ENCODE assay signal across 8 cellular contexts in the genomic region with DNA sequence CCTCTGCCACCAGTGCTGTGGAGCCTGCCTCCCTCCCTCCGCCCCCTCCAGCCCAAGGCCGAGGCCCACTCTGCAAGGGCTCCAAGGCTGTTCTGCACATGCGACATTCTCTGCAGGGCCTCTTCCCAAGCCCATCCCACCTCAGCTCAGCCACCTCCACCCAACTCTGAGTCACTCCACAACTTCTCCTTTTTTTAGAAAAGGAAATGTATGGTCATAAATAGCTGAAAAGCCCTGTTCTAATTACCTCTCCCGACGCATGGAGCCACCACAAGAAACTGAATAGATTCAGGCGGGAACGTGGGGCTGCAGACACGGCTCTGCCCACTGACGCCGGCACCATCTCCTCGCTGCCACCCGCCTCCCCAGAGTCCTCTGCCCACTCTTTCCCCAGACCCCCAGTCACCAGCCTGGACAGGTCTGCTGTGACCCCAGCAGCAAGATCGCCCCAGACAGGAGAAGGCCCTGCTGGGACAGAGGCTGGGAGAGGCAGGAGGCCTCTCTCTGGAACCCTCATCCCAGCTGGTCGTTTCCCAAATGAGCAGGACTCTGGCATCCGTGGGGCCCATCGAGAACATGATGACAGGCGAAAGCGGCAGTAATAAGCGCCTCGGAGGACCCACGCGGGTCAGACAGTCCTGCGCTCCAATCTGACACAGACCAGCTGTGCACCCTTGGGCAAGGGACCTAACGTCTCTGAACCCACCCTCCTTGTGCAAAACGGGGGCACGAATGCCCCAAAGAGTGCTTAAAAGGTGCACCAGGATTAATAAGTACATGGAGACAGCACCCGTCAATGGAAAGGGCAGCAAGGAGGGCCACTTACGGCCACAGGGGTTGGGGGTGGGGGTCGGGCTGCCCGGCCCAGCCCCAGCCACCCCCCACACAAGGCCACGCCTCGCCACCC.
A peak's percentile ranks its signal among the peaks of the same experiment; 100 is the strongest.
DNase-seq lines count a peak whose midpoint lies in the region; ATAC-seq and TF ChIP-seq lines count a peak whose summit lies in the region.

No MANE protein-coding gene starts in this region.

- POLR2A ChIA-PET in activated CD4-positive, alpha-beta T cell treated with anti-CD3 and anti-CD28 coated beads, Interleukin-2, amount 10 ng/mL, durations not matched to agents 7 days and 5 days (lab: Charles Lee) = no interaction called here

- CTCF ChIA-PET in activated CD4-positive, alpha-beta T cell treated with anti-CD3 and anti-CD28 coated beads, Interleukin-2, amount 10 ng/mL, durations not matched to agents 7 days and 5 days (lab: Charles Lee) = interaction anchor here (1.1 to 1.2 kb wide), 2 partner anchors 11 to 21 kb away, joined by 3 to 4 read pairs; no protein-coding TSS in a partner anchor

- no peak for TF ChIP-seq CTCF in epithelial cell of esophagus (IDR thresholded peaks at IDR 0.05; ENCODE audit: insufficient read depth, low read depth, low read length, missing control alignments)

- H3K9me3 Mint-ChIP-seq in natural killer cell treated with Interleukin-12 subunit alpha and Interleukin-12 subunit beta and Interleukin-15 and Interleukin-18, amount 100 ng/mL, for 72 hours = no peaks in the 10 kb centered on the region
- peaks cover 1% of the 10 kb centered on the region for H3K9me3 Mint-ChIP-seq in activated CD4-positive, alpha-beta T cell treated with anti-CD3 and anti-CD28 coated beads, Interleukin-2, amount 10 ng/mL, durations not matched to agents 7 days and 5 days
- H3K9me3 Mint-ChIP-seq in activated T-helper 2 cell treated with anti-CD3 and anti-CD28 coated beads, Interferon-gamma antibody, Interleukin-2, Interleukin-4, amounts not matched to agents 10 μg/mL and 5 μg/mL and 100 μg/mL, durations not matched to agents 14 hours and 24 hours and 36 hours = peaks cover 2% of the 10 kb centered on the region

- peaks cover 2% of the 10 kb centered on the region for H3K36me3 Mint-ChIP-seq in natural killer cell treated with Interleukin-12 subunit alpha and Interleukin-12 subunit beta and Interleukin-15 and Interleukin-18, amount 100 ng/mL, for 72 hours
- H3K36me3 Mint-ChIP-seq in activated CD4-positive, alpha-beta T cell treated with anti-CD3 and anti-CD28 coated beads, Interleukin-2, amount 10 ng/mL, durations not matched to agents 7 days and 5 days (ENCODE audit: low read depth) = peaks cover 6% of the 10 kb centered on the region
- H3K36me3 Mint-ChIP-seq in activated T-helper 2 cell treated with anti-CD3 and anti-CD28 coated beads, Interferon-gamma antibody, Interleukin-2, Interleukin-4, amounts not matched to agents 10 μg/mL and 5 μg/mL and 100 μg/mL, durations not matched to agents 14 hours and 24 hours and 36 hours (ENCODE audit: low read depth) = peaks cover 2% of the 10 kb centered on the region

- intact Hi-C loops in activated T-helper 2 cell treated with anti-CD3 and anti-CD28 coated beads, Interferon-gamma antibody, Interleukin-2, Interleukin-4, amounts not matched to agents 10 μg/mL and 5 μg/mL and 100 μg/mL, durations not matched to agents 14 hours and 24 hours and 36 hours (cut with micrococcal nuclease) = no loop called here

- H3K4me3 Mint-ChIP-seq in natural killer cell treated with Interleukin-12 subunit alpha and Interleukin-12 subunit beta and Interleukin-15 and Interleukin-18, amount 100 ng/mL, for 72 hours = peak overlapping the region; percentile 77
- no peak overlapping the region for H3K4me3 Mint-ChIP-seq in activated CD4-positive, alpha-beta T cell treated with anti-CD3 and anti-CD28 coated beads, Interleukin-2, amount 10 ng/mL, durations not matched to agents 7 days and 5 days
- no peak overlapping the region for H3K4me3 Mint-ChIP-seq in activated T-helper 2 cell treated with anti-CD3 and anti-CD28 coated beads, Interferon-gamma antibody, Interleukin-2, Interleukin-4, amounts not matched to agents 10 μg/mL and 5 μg/mL and 100 μg/mL, durations not matched to agents 14 hours and 24 hours and 36 hours (ENCODE audit: low read depth)

- H3K4me1 Mint-ChIP-seq in natural killer cell treated with Interleukin-12 subunit alpha and Interleukin-12 subunit beta and Interleukin-15 and Interleukin-18, amount 100 ng/mL, for 72 hours (ENCODE audit: low read depth in 2 of 2) = peaks cover 26 to 35% of the 10 kb centered on the region in 2 donors
- H3K4me1 Mint-ChIP-seq in activated CD4-positive, alpha-beta T cell treated with anti-CD3 and anti-CD28 coated beads, Interleukin-2, amount 10 ng/mL, durations not matched to agents 7 days and 5 days = peaks cover 20% of the 10 kb centered on the region
- H3K4me1 Mint-ChIP-seq in activated T-helper 2 cell treated with anti-CD3 and anti-CD28 coated beads, Interferon-gamma antibody, Interleukin-2, Interleukin-4, amounts not matched to agents 10 μg/mL and 5 μg/mL and 100 μg/mL, durations not matched to agents 14 hours and 24 hours and 36 hours (ENCODE audit: low read depth) = peaks cover 17% of the 10 kb centered on the region

- peak overlapping the region; percentile 51 to 71 for H3K27ac Mint-ChIP-seq in natural killer cell treated with Interleukin-12 subunit alpha and Interleukin-12 subunit beta and Interleukin-15 and Interleukin-18, amount 100 ng/mL, for 72 hours
- no peak overlapping the region for H3K27ac Mint-ChIP-seq in activated CD4-positive, alpha-beta T cell treated with anti-CD3 and anti-CD28 coated beads, Interleukin-2, amount 10 ng/mL, durations not matched to agents 7 days and 5 days
- H3K27ac Mint-ChIP-seq in activated T-helper 2 cell treated with anti-CD3 and anti-CD28 coated beads, Interferon-gamma antibody, Interleukin-2, Interleukin-4, amounts not matched to agents 10 μg/mL and 5 μg/mL and 100 μg/mL, durations not matched to agents 14 hours and 24 hours and 36 hours = no peak overlapping the region

- no peak for ATAC-seq in natural killer cell treated with Interleukin-12 subunit alpha and Interleukin-12 subunit beta and Interleukin-15 and Interleukin-18, amount 100 ng/mL, for 72 hours

- DNase-seq in Daoy (ENCODE audit: low read depth) = peak; percentile 82
- peak; percentile 97 for DNase-seq in NOMO-1 treated with DMSO at 0.1 percent for 48 hours (lab: John Stamatoyannopoulos, UW; ENCODE audit: unreplicated experiment)
- DNase-seq in epithelial cell of esophagus (ENCODE audit: low read depth) = peak; percentile 55
- DNase-seq in natural killer cell treated with Interleukin-12 subunit alpha and Interleukin-12 subunit beta and Interleukin-15 and Interleukin-18, amount 100 ng/mL, for 72 hours (ENCODE audit: low spot score) = peak; percentile 54
- no peak for DNase-seq in activated CD4-positive, alpha-beta T cell treated with anti-CD3 and anti-CD28 coated beads, Interleukin-2, amount 10 ng/mL, durations not matched to agents 7 days and 5 days
- no peak for DNase-seq in activated T-helper 2 cell treated with anti-CD3 and anti-CD28 coated beads, Interferon-gamma antibody, Interleukin-2, Interleukin-4, amounts not matched to agents 10 μg/mL and 5 μg/mL and 100 μg/mL, durations not matched to agents 14 hours and 24 hours and 36 hours (ENCODE audit: low spot score)
- no peak for DNase-seq in NCI-H2227 (lab: John Stamatoyannopoulos, UW; ENCODE audit: unreplicated experiment)
- DNase-seq in NCI-H187 treated with DMSO at 0.1 percent for 48 hours (lab: John Stamatoyannopoulos, UW) = no peak

- H3K4me3 ChIP-seq in epithelial cell of esophagus (ENCODE audit: low read length) = no peak overlapping the region

- peaks cover 0 to 7% of the 10 kb centered on the region in 2 donors for H3K27me3 Mint-ChIP-seq in natural killer cell treated with Interleukin-12 subunit alpha and Interleukin-12 subunit beta and Interleukin-15 and Interleukin-18, amount 100 ng/mL, for 72 hours
- no peaks in the 10 kb centered on the region for H3K27me3 Mint-ChIP-seq in activated CD4-positive, alpha-beta T cell treated with anti-CD3 and anti-CD28 coated beads, Interleukin-2, amount 10 ng/mL, durations not matched to agents 7 days and 5 days
- no peaks in the 10 kb centered on the region for H3K27me3 Mint-ChIP-seq in activated T-helper 2 cell treated with anti-CD3 and anti-CD28 coated beads, Interferon-gamma antibody, Interleukin-2, Interleukin-4, amounts not matched to agents 10 μg/mL and 5 μg/mL and 100 μg/mL, durations not matched to agents 14 hours and 24 hours and 36 hours (ENCODE audit: low read depth)

Comparison
In these comparisons a context has a peak if more than half of its experiments do, and no peak if none do; other contexts are left out.
1. DNase-seq: peak in Daoy (single experiment), NOMO-1 treated with DMSO at 0.1 percent for 48 hours (single experiment), epithelial cell of esophagus (single experiment) and natural killer cell treated with Interleukin-12 subunit alpha and Interleukin-12 subunit beta and Interleukin-15 and Interleukin-18, amount 100 ng/mL, for 72 hours (single experiment); none in activated CD4-positive, alpha-beta T cell treated with anti-CD3 and anti-CD28 coated beads, Interleukin-2, amount 10 ng/mL, durations not matched to agents 7 days and 5 days (single experiment), activated T-helper 2 cell treated with anti-CD3 and anti-CD28 coated beads, Interferon-gamma antibody, Interleukin-2, Interleukin-4, amounts not matched to agents 10 μg/mL and 5 μg/mL and 100 μg/mL, durations not matched to agents 14 hours and 24 hours and 36 hours (single experiment), NCI-H2227 (single experiment) and NCI-H187 treated with DMSO at 0.1 percent for 48 hours (single experiment).
2. H3K27ac Mint-ChIP-seq: peak in natural killer cell treated with Interleukin-12 subunit alpha and Interleukin-12 subunit beta and Interleukin-15 and Interleukin-18, amount 100 ng/mL, for 72 hours (2 of 2); none in activated CD4-positive, alpha-beta T cell treated with anti-CD3 and anti-CD28 coated beads, Interleukin-2, amount 10 ng/mL, durations not matched to agents 7 days and 5 days (single experiment) and activated T-helper 2 cell treated with anti-CD3 and anti-CD28 coated beads, Interferon-gamma antibody, Interleukin-2, Interleukin-4, amounts not matched to agents 10 μg/mL and 5 μg/mL and 100 μg/mL, durations not matched to agents 14 hours and 24 hours and 36 hours (single experiment).